ENCODE assay signal across 11 cellular contexts in the genomic region with DNA sequence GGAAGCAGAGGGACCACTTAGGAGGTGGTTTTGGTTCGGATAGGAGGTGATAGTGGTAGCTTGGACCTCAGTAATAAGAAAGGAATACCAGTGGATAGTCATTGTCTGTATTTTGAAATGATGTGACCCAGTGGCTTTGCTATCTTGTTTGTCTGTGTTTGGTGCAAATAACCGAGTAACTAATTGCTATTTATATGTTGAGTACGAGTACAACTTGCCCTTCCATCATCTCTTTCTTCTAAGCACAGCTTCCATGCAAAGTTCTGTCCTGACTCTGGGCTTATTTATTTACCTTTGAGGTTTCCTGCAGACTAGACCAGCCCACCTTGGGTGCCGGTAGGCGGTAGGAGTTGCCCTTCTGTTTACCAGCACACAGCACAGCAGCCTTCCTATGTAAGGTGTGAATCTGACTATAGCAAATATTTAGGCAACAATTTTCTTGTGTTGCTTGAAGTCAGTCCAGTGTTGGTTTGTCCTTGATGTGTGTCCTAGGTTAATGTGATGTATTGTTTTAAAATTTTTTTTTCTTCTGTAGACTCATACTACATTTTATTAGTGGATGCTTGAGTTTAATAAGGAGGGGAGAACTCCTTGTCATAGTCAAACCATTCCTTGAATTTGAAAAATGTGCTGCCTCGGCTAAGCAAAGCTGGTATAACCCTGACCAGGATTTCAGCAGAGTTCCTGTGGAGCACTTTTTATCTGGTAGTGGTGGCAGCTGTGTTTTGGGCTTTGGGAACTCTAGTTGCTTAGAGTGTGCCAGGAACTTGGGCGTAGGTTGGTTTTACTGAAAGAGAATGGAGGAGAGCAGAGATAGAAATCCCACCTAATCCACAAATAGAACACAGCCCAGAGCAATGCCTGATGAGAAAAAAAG. TPM values are rescaled to one million over a fixed set of nuclear protein-coding genes. Genes with fewer than 3 reads are reported as not detected.
A peak's percentile ranks its signal among the peaks of the same experiment; 100 is the strongest.
DNase-seq lines count a peak whose midpoint lies in the region; ATAC-seq and TF ChIP-seq lines count a peak whose summit lies in the region.
"Had no signal": no experiment of that assay in that cellular context is flagged by ENCODE, and none has a peak within 500 bp of the region (broad histone marks: within the 10 kb centered on the region; RNA-seq: fewer than 3 reads in every experiment).

No MANE protein-coding gene starts in this region.

- no peaks in the 10 kb centered on the region for H3K9me3 ChIP-seq in ascending aorta
- H3K9me3 ChIP-seq in vagina = no peaks in the 10 kb centered on the region
- H3K9me3 ChIP-seq: BE2C had no signal

- H3K27me3 ChIP-seq in ascending aorta = no peaks in the 10 kb centered on the region
- H3K27me3 ChIP-seq in vagina = no peaks in the 10 kb centered on the region

- peaks cover 18% of the 10 kb centered on the region for H3K4me1 Mint-ChIP-seq in memory B cell
- peaks cover 11% of the 10 kb centered on the region for H3K4me1 Mint-ChIP-seq in endothelial cell (ENCODE audit: unreplicated experiment)

- H3K36me3 ChIP-seq in ascending aorta (no peaks in the 10 kb centered on the region), vagina (no peaks in the 10 kb centered on the region)
- H3K36me3 ChIP-seq: BE2C had no signal

- H3K27ac Mint-ChIP-seq in memory B cell (peak overlapping the region; percentile 28), endothelial cell (ENCODE audit: unreplicated experiment) (no peak overlapping the region)
- H3K27ac Mint-ChIP-seq: immature natural killer cell had no signal

- H3K27me3 Mint-ChIP-seq in memory B cell = no peaks in the 10 kb centered on the region
- H3K27me3 Mint-ChIP-seq in endothelial cell (ENCODE audit: unreplicated experiment) = peaks cover 12% of the 10 kb centered on the region

- H3K4me1 ChIP-seq in ascending aorta = peaks cover 4 to 32% of the 10 kb centered on the region in 2 donors
- peaks cover 39% of the 10 kb centered on the region for H3K4me1 ChIP-seq in vagina
- H3K4me1 ChIP-seq: BE2C had no signal

- no peak for DNase-seq in Right ventricle myocardium superior
- no peak for DNase-seq in left cardiac atrium
- DNase-seq in ascending aorta (ENCODE audit: low spot score in 2 of 2) = no peak
- no peak for DNase-seq in memory B cell (ENCODE audit: low spot score in 2 of 2)
- peak in 1 of 2 donors; percentile 40 for DNase-seq in vagina (ENCODE audit: extremely low spot score in 2 of 2)
- no peak for DNase-seq in SK-N-DZ (ENCODE audit: low spot score)
- DNase-seq in endothelial cell (ENCODE audit: low spot score) = no peak
- DNase-seq: BE2C; effector CD4-positive, alpha-beta T cell; immature natural killer cell had no signal

- H3K4me3 ChIP-seq in ascending aorta = peak overlapping the region in 1 of 2 donors; percentile 19
- H3K4me3 ChIP-seq in vagina = peak overlapping the region in 1 of 2 donors; percentile 2

- no peak for TF ChIP-seq CTCF in ascending aorta (IDR thresholded peaks at IDR 0.05)
- no peak for TF ChIP-seq CTCF in vagina (IDR thresholded peaks at IDR 0.05)
- TF ChIP-seq CTCF in endothelial cell (IDR thresholded peaks at IDR 0.05; ENCODE audit: unreplicated experiment) = no peak

- H3K36me3 Mint-ChIP-seq in memory B cell = no peaks in the 10 kb centered on the region
- no peaks in the 10 kb centered on the region for H3K36me3 Mint-ChIP-seq in endothelial cell (ENCODE audit: low read depth, unreplicated experiment)
- H3K36me3 Mint-ChIP-seq: immature natural killer cell had no signal

- peak overlapping the region; percentile 70 to 72 for H3K27ac ChIP-seq in ascending aorta
- peak overlapping the region; percentile 14 for H3K27ac ChIP-seq in vagina

- no peak for TF ChIP-seq POLR2A in vagina (IDR thresholded peaks at IDR 0.05)

- intact Hi-C loops in Right ventricle myocardium superior (cut with DNase I) (no loop called here), left cardiac atrium (cut with DNase I) (no loop called here), ascending aorta (cut with DNase I) (no loop called here), vagina (cut with DNase I) (no loop called here)

- ATAC-seq in Right ventricle myocardium superior (ENCODE audit: poor library complexity) (peak; percentile 36), left cardiac atrium (no peak), memory B cell (ENCODE audit: low read depth) (no peak), GM18907 (IDR thresholded peaks at IDR 0.05; ENCODE audit: unreplicated experiment) (no peak)

- no peak overlapping the region for H3K4me3 Mint-ChIP-seq in memory B cell
- H3K4me3 Mint-ChIP-seq in endothelial cell (ENCODE audit: unreplicated experiment) = no peak overlapping the region

- no peaks in the 10 kb centered on the region for H3K9me3 Mint-ChIP-seq in memory B cell
- H3K9me3 Mint-ChIP-seq in endothelial cell (ENCODE audit: unreplicated experiment) = no peaks in the 10 kb centered on the region
- H3K9me3 Mint-ChIP-seq: immature natural killer cell had no signal

RNA-seq across cellular contexts. Expression of a gene that starts 21.9 kb away (rescaled TPM):
- total RNA-seq in Right ventricle myocardium superior (0.67 TPM), left cardiac atrium (1 to 10 TPM in 1 of 2 donors, under 1 TPM in 1; 0.89 to 1.0 TPM), ascending aorta (not detected), vagina (2.5 TPM), endothelial cell (ENCODE audit: unreplicated experiment) (not detected)
- not detected in 2 replicates for polyA plus RNA-seq in SK-N-DZ (2014; cell fraction: cytosol; rRNA removed)
- not detected in 2 replicates for polyA plus RNA-seq in SK-N-DZ (2014; cell fraction: nucleus; rRNA removed)
- polyA plus RNA-seq: immature natural killer cell had no signal
